ENCODE assay signal across 8 cellular contexts in the genomic region with DNA sequence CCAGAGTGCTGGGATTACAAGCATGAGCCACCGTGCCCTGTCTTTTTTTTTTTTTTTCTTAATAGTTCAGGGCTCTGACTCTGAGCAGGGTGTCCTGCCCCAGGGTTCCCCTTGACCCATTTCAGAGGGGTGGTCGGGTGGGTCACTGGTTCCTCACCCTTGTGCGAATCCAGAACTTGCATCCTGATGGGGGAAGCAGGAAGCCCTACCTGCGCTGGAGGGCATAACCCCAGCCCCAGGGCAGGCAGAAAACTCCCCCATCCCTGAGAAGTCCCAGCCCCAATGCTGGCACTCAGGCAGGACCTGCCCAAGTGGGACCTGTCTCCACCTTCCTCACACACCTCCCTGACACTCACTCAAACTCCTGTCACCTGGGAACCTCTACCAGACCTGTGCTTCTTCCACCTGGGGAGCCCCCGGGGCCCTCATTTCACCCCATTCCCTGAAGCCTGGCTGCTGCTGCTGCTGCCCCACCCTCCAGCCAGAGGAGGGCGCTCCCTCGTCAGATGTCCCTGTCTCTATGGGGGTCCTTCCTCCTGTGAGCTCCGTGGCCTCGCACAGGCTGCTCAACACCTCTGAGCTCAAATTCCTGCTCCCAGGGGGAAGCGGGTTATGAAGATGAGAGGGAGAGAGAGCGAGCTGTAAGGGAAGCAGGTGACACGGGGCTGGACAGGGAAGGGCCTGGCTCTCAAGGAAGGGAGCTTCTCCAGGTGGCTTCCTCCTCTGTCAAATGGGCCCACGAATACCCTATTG. TPM values are rescaled to one million over a fixed set of nuclear protein-coding genes. Genes with fewer than 3 reads are reported as not detected.
A peak's percentile ranks its signal among the peaks of the same experiment; 100 is the strongest.
DNase-seq lines count a peak whose midpoint lies in the region; ATAC-seq, FAIRE-seq and TF ChIP-seq lines count a peak whose summit lies in the region.

No MANE protein-coding gene starts in this region.

- H4K20me1 ChIP-seq in keratinocyte (ENCODE audit: control insufficient read depth, extremely low read depth, insufficient read depth, low read length), result no peaks in the 10 kb centered on the region

- no peak for FAIRE-seq in keratinocyte (lab: Jason Lieb, UNC)

- H3K4me2 ChIP-seq in keratinocyte (ENCODE audit: control insufficient read depth, extremely low read depth, insufficient read depth, low read depth, low read length), result no peak overlapping the region

- H3K27me3 ChIP-seq in NT2/D1 (ENCODE audit: insufficient read depth, insufficient read length), result peaks cover 60% of the 10 kb centered on the region
- no peaks in the 10 kb centered on the region for H3K27me3 ChIP-seq in body of pancreas
- H3K27me3 ChIP-seq in keratinocyte (ENCODE audit: control insufficient read depth, extremely low read depth, insufficient read depth, low read length), result peaks cover 3% of the 10 kb centered on the region

- TF ChIP-seq POLR2A in body of pancreas (IDR thresholded peaks at IDR 0.05), result no peak

- H3K36me3 ChIP-seq in NT2/D1 (ENCODE audit: insufficient read depth, insufficient read length, low read length) (no peaks in the 10 kb centered on the region), body of pancreas (replicated peaks in 1 of 2; ENCODE audit: insufficient read depth in 1 of 2, low read depth in 2 of 2) (no peaks in the 10 kb centered on the region), keratinocyte (ENCODE audit: control insufficient read depth in 2 of 2, extremely low read depth in 1 of 2, insufficient read depth in 2 of 2, low read length in 2 of 2) (no peaks in the 10 kb centered on the region)

- H3K4me3 ChIP-seq in NT2/D1 (ENCODE audit: insufficient read length, low read depth) (peak overlapping the region; percentile 53), body of pancreas (peak overlapping the region; percentile 32 to 57), keratinocyte (ENCODE audit: control insufficient read depth in 2 of 3, extremely low read depth in 1 of 3, insufficient read depth in 2 of 3, low read depth in 1 of 3, low read length in 3 of 3) (no peak overlapping the region)

- peak overlapping the region; percentile 80 for H3K9ac ChIP-seq in NT2/D1 (ENCODE audit: insufficient read length, low read depth)
- H3K9ac ChIP-seq in keratinocyte (ENCODE audit: control insufficient read depth, extremely low read depth, insufficient read depth, low read length), result no peak overlapping the region

- dilution Hi-C loops in keratinocyte (cut with MboI; ENCODE audit: extremely low pct_ligation_motif_present, low sequenced_read_pairs), result no loop called here

- H3K9me3 ChIP-seq in NT2/D1 (ENCODE audit: insufficient read depth, low read length) (peaks cover 8% of the 10 kb centered on the region; the same call in 1 of the 2 replicates), body of pancreas (no peaks in the 10 kb centered on the region), keratinocyte (ENCODE audit: control insufficient read depth, low read depth, low read length) (peaks cover 2% of the 10 kb centered on the region)

- H3K79me2 ChIP-seq in keratinocyte (ENCODE audit: control insufficient read depth, insufficient read depth, low read length), result no peaks in the 10 kb centered on the region

- peak; percentile 48 for DNase-seq in GF-D8 (lab: John Stamatoyannopoulos, UW)
- peak; percentile 71 for DNase-seq in NT2/D1 (ENCODE audit: low read depth, low spot score)
- peak; percentile 52 to 73 (median 62) for DNase-seq in body of pancreas
- DNase-seq in keratinocyte (ENCODE audit: low read depth, low spot score), result no peak
- DNase-seq in stimulated activated CD4-positive, alpha-beta T cell treated with anti-CD3 and anti-CD28 coated beads, Interleukin-2, amount 100 ng/mL, for 24 hours, result peak; percentile 46 to 59
- no peak for DNase-seq in NCI-H524 treated with DMSO at 0.1 percent for 48 hours (lab: John Stamatoyannopoulos, UW)
- DNase-seq in H4 (ENCODE audit: low spot score), result no peak

- intact Hi-C loops in body of pancreas (cut with DNase I), result no loop called here

- H3K4me1 ChIP-seq in NT2/D1 (ENCODE audit: insufficient read depth, insufficient read length) (peaks cover 4% of the 10 kb centered on the region), body of pancreas (peaks cover 27% of the 10 kb centered on the region), keratinocyte (ENCODE audit: control insufficient read depth, extremely low read depth, insufficient read depth, low read length) (peaks cover 12% of the 10 kb centered on the region)

- H3K9me1 ChIP-seq in keratinocyte (ENCODE audit: control insufficient read depth, extremely low read depth, insufficient read depth, low read length), result no peaks in the 10 kb centered on the region

- ATAC-seq in body of pancreas (peak; percentile 67), HG03432 (IDR thresholded peaks at IDR 0.05; ENCODE audit: unreplicated experiment) (no peak)

- WGBS in body of pancreas, 2 donors, result 13 to 17% methylated on average over 10 to 13 of the region's 13 CpGs

- H2AFZ ChIP-seq in keratinocyte (ENCODE audit: control insufficient read depth, low read length), result no peak overlapping the region

- TF ChIP-seq CTCF in body of pancreas (IDR thresholded peaks at IDR 0.05) (peak; percentile 36 to 65 (median 52)), keratinocyte (optimal IDR thresholded peaks at IDR 0.05 in 1 of 3, IDR thresholded peaks at IDR 0.05 in 1 of 3, conservative IDR thresholded peaks at IDR 0.05 in 1 of 3; ENCODE audit: extremely low read depth in 1 of 3, insufficient read depth in 2 of 3, low read length in 3 of 3) (peak in 2 of 3 experiments; percentile 38 to 46)

- H3K27ac ChIP-seq in body of pancreas (peak overlapping the region in 1 of 4 donors; percentile 37), keratinocyte (ENCODE audit: control insufficient read depth, insufficient read depth, low read length) (no peak overlapping the region)

RNA-seq across cellular contexts. Expression of gene ZNF273, which starts 15.1 kb away (rescaled TPM):
- 10 to 100 TPM in 1 of 2 donors, 1 to 10 TPM in 1; 4.2 to 19.4 TPM for total RNA-seq in body of pancreas
- 3.1 to 4.7 TPM (median 4.3 TPM) in 3 replicates for polyA plus RNA-seq in keratinocyte
- 3.5 TPM for polyA plus RNA-seq in keratinocyte (2011; ENCODE audit: low read depth)
- polyA plus RNA-seq in keratinocyte (2011; cell fraction: cytosol; rRNA removed), result 1.5 and 2.9 TPM in 2 replicates
- polyA plus RNA-seq in keratinocyte (2011; cell fraction: nucleus; rRNA removed), result 8.3 and 8.8 TPM in 2 replicates
- 2.1 and 3.3 TPM in 2 replicates for polyA plus RNA-seq in keratinocyte (2012; ENCODE audit: low replicate concordance)
- 1.6 to 3.8 TPM (median 2.0 TPM) in 3 replicates for polyA minus RNA-seq in keratinocyte
- 2.5 TPM for polyA minus RNA-seq in keratinocyte (2011; cell fraction: cytosol; rRNA and poly(A)+ RNA removed)
- polyA minus RNA-seq in keratinocyte (2011; cell fraction: nucleus; rRNA and poly(A)+ RNA removed), result 3.6 and 6.8 TPM in 2 replicates
- total RNA-seq in H4 (2014; rRNA removed; shearing (Covaris generic)), result 13.4 and 14.6 TPM in 2 replicates

Comparison
In these comparisons a context has a peak if more than half of its experiments do, and no peak if none do; other contexts are left out.
1. DNase-seq: peak in GF-D8 (single experiment), NT2/D1 (single experiment), body of pancreas (4 of 4) and stimulated activated CD4-positive, alpha-beta T cell treated with anti-CD3 and anti-CD28 coated beads, Interleukin-2, amount 100 ng/mL, for 24 hours (2 of 2); none in keratinocyte (single experiment), NCI-H524 treated with DMSO at 0.1 percent for 48 hours (single experiment) and H4 (single experiment).
2. H3K4me3 ChIP-seq: peak in NT2/D1 (single experiment) and body of pancreas (2 of 2); none in keratinocyte (0 of 3).